In genomic region chr7:72622532-72622931, GRCh38 we compare ENCODE assay signal across 18 cellular contexts.
"Had no signal": no experiment of that assay in that cellular context is flagged by ENCODE, and none has a peak within 500 bp of the region (broad histone marks: within the 10 kb centered on the region; RNA-seq: fewer than 3 reads in every experiment).

No MANE protein-coding gene starts in this region.

- DNase-seq: activated CD4-positive, alpha-beta T cell treated with anti-CD3 and anti-CD28 coated beads, Interleukin-2, amount 50 U/mL, for 48 hours; activated CD4-positive, CD25-positive, alpha-beta regulatory T cell treated with anti-CD3 and anti-CD28 coated beads, Interleukin-2, amount 50 U/mL, for 72 hours; activated naive CD4-positive, alpha-beta T cell treated with anti-CD3 and anti-CD28 coated beads, Interleukin-2, amount 50 U/mL, for 16 hours; caudate nucleus; colonic mucosa; hypothalamus; kidney glomerular epithelial cell; left ventricle myocardium superior; naive thymus-derived CD8-positive, alpha-beta T cell; nucleus accumbens; posterior cingulate gyrus; small intestine; stimulated activated CD4-positive, alpha-beta T cell treated with anti-CD3 and anti-CD28 coated beads, Interleukin-4, amount 100 ng/mL, for 24 hours; stimulated activated naive CD4-positive, alpha-beta T cell; T-helper 2 cell; tibial artery had no signal

- H3K4me1 ChIP-seq: colonic mucosa, right atrium auricular region, tibial artery had no signal

- H3K9me3 Mint-ChIP-seq: memory B cell had no signal

- H3K27me3 ChIP-seq: colonic mucosa, right atrium auricular region, tibial artery had no signal

- H3K36me3 ChIP-seq: colonic mucosa, right atrium auricular region, tibial artery had no signal

- H3K4me3 Mint-ChIP-seq: memory B cell; naive thymus-derived CD8-positive, alpha-beta T cell had no signal

- FAIRE-seq: small intestine had no signal

- H3K27ac Mint-ChIP-seq: memory B cell had no signal

- H3K4me3 ChIP-seq: colonic mucosa, right atrium auricular region, tibial artery had no signal

- H3K27ac ChIP-seq: colonic mucosa, right atrium auricular region, tibial artery had no signal

- H3K9me3 ChIP-seq: colonic mucosa, right atrium auricular region, tibial artery had no signal

- H3K27me3 Mint-ChIP-seq: memory B cell; naive thymus-derived CD8-positive, alpha-beta T cell had no signal
